ENCODE assay signal across 21 cellular contexts in genomic region chr22:35378547-35379078, GRCh38. TPM values are rescaled to one million over a fixed set of nuclear protein-coding genes. Genes with fewer than 3 reads are reported as not detected.
DNase-seq lines count a peak whose midpoint lies in the region; TF ChIP-seq lines count a peak whose summit lies in the region.
"Had no signal": no experiment of that assay in that cellular context is flagged by ENCODE, and none has a peak within 500 bp of the region (broad histone marks: within the 10 kb centered on the region; RNA-seq: fewer than 3 reads in every experiment).

No MANE protein-coding gene starts in this region.

- H3K14ac ChIP-seq in mesenchymal stem cell (ENCODE audit: low read length in 2 of 2), result no peak overlapping the region

- H3K36me3 Mint-ChIP-seq in HFFc6 (ENCODE audit: low read depth), result peaks cover 7% of the 10 kb centered on the region; the same call in 1 of the 2 replicates
- H3K36me3 Mint-ChIP-seq: activated naive CD4-positive, alpha-beta T cell treated with anti-CD3 and anti-CD28 coated beads, Interleukin-2, amount 50 U/mL, for 24 hours; CD8-positive, alpha-beta memory T cell; natural killer cell treated with Interleukin-12 subunit alpha and Interleukin-12 subunit beta and Interleukin-15 and Interleukin-18, amount 100 ng/mL, for 72 hours had no signal

- DNase-seq in HFFc6 (no peak), SK-N-MC (ENCODE audit: low read depth, low spot score) (no peak), mesenchymal stem cell (no peak), SKM-1 treated with dmso at 0.1 percent for 144 hours (lab: John Stamatoyannopoulos, UW; ENCODE audit: unreplicated experiment) (no peak), HuH-7 (ENCODE audit: low spot score) (no peak), dedifferentiated amniotic fluid mesenchymal stem cell (ENCODE audit: extremely low spot score) (no peak), DMS 273 (lab: John Stamatoyannopoulos, UW; ENCODE audit: unreplicated experiment) (no peak)
- DNase-seq: activated CD4-positive, CD25-positive, alpha-beta regulatory T cell; activated T-cell treated with anti-CD3 and anti-CD28 coated beads, Interleukin-2, amount 50 U/mL, for 48 hours; CD8-positive, alpha-beta memory T cell; cortex of kidney; DMS79 treated with DMSO at 0.1 percent for 48 hours; GOT3; NCI-H1436; NCI-H2171 treated with DMSO at 0.1 percent for 48 hours; NCI-H774; SK-N-SH; stimulated activated CD4-positive, alpha-beta T cell treated with anti-CD3 and anti-CD28 coated beads, Interleukin-2, amount 100 ng/mL, for 48 hours had no signal

- H2BK5ac ChIP-seq in mesenchymal stem cell (ENCODE audit: low read depth, low read length, poor library complexity, severe bottlenecking), result no peak overlapping the region

- no peak overlapping the region for H4K8ac ChIP-seq in mesenchymal stem cell (ENCODE audit: low read length)

- no peaks in the 10 kb centered on the region for H3K9me3 Mint-ChIP-seq in HFFc6
- H3K9me3 Mint-ChIP-seq: activated naive CD4-positive, alpha-beta T cell treated with anti-CD3 and anti-CD28 coated beads, Interleukin-2, amount 50 U/mL, for 24 hours; CD8-positive, alpha-beta memory T cell; natural killer cell treated with Interleukin-12 subunit alpha and Interleukin-12 subunit beta and Interleukin-15 and Interleukin-18, amount 100 ng/mL, for 72 hours had no signal

- no peak overlapping the region for H3K4me2 ChIP-seq in mesenchymal stem cell (ENCODE audit: low read length, poor library complexity, severe bottlenecking)
- H3K4me2 ChIP-seq: SK-N-SH had no signal

- no peak overlapping the region for H4K91ac ChIP-seq in mesenchymal stem cell (ENCODE audit: low read length)

- TF ChIP-seq CTCF in HFFc6 (IDR thresholded peaks at IDR 0.05), result no peak

- H3K4me3 Mint-ChIP-seq in HFFc6, result no peak overlapping the region
- H3K4me3 Mint-ChIP-seq: activated naive CD4-positive, alpha-beta T cell treated with anti-CD3 and anti-CD28 coated beads, Interleukin-2, amount 50 U/mL, for 24 hours; natural killer cell treated with Interleukin-12 subunit alpha and Interleukin-12 subunit beta and Interleukin-15 and Interleukin-18, amount 100 ng/mL, for 72 hours had no signal

- H3K27me3 ChIP-seq in mesenchymal stem cell (ENCODE audit: control insufficient read depth in 1 of 2, insufficient read depth in 1 of 2, low read length in 2 of 2), result no peaks in the 10 kb centered on the region
- peaks cover 0 to 3% (median 0%) of the 10 kb centered on the region in 5 donors for H3K27me3 ChIP-seq in subcutaneous abdominal adipose tissue (ENCODE audit: control insufficient read depth in 5 of 5, insufficient read depth in 4 of 5, low read length in 5 of 5)

- H3K36me3 ChIP-seq in SK-N-MC (ENCODE audit: insufficient read depth, low read length) (no peaks in the 10 kb centered on the region), mesenchymal stem cell (ENCODE audit: control insufficient read depth in 1 of 2, insufficient read depth in 2 of 2, low read depth in 1 of 2, low read length in 2 of 2) (peaks cover 5 to 11% of the 10 kb centered on the region in 2 experiments), subcutaneous abdominal adipose tissue (ENCODE audit: control insufficient read depth in 5 of 5, insufficient read depth in 5 of 5, low read length in 5 of 5) (peaks cover 3 to 9% (median 7%) of the 10 kb centered on the region in 5 donors)

- no peak overlapping the region for H2BK120ac ChIP-seq in mesenchymal stem cell (ENCODE audit: low read depth, low read length)

- peak overlapping the region in 1 of 2 experiments; percentile 47 for H2BK12ac ChIP-seq in mesenchymal stem cell (ENCODE audit: low read length in 2 of 2)

- H3K79me1 ChIP-seq in mesenchymal stem cell (replicated peaks; ENCODE audit: low read length, poor library complexity, severe bottlenecking), result no peaks in the 10 kb centered on the region

- peak overlapping the region; percentile 81 for H3K27ac Mint-ChIP-seq in HFFc6
- H3K27ac Mint-ChIP-seq: activated naive CD4-positive, alpha-beta T cell treated with anti-CD3 and anti-CD28 coated beads, Interleukin-2, amount 50 U/mL, for 24 hours; CD8-positive, alpha-beta memory T cell had no signal

- peak overlapping the region in 1 of 2 experiments; percentile 21 for H3K18ac ChIP-seq in mesenchymal stem cell (ENCODE audit: low read depth in 1 of 2, low read length in 2 of 2)

- H2AK5ac ChIP-seq in mesenchymal stem cell (ENCODE audit: low read length, severe bottlenecking), result no peak overlapping the region

- H3K4ac ChIP-seq in mesenchymal stem cell (ENCODE audit: low read depth in 1 of 2, low read length in 2 of 2), result peak overlapping the region in 1 of 2 experiments; percentile 42

- H3K23ac ChIP-seq in mesenchymal stem cell (ENCODE audit: low read length in 2 of 2), result no peak overlapping the region

- H3K27me3 Mint-ChIP-seq in HFFc6 (ENCODE audit: insufficient read depth), result peaks cover 2% of the 10 kb centered on the region; the same call in 1 of the 2 replicates
- H3K27me3 Mint-ChIP-seq: natural killer cell treated with Interleukin-12 subunit alpha and Interleukin-12 subunit beta and Interleukin-15 and Interleukin-18, amount 100 ng/mL, for 72 hours had no signal

- H2AFZ ChIP-seq in mesenchymal stem cell (ENCODE audit: low read depth, low read length), result no peak overlapping the region

- no peak overlapping the region for H2BK15ac ChIP-seq in mesenchymal stem cell (ENCODE audit: low read depth, poor library complexity, severe bottlenecking)

- H3K27ac ChIP-seq in SK-N-MC (peak overlapping the region; percentile 91; the same call in 1 of the 2 replicates), mesenchymal stem cell (ENCODE audit: low read length, poor library complexity, severe bottlenecking) (no peak overlapping the region), subcutaneous abdominal adipose tissue (ENCODE audit: low read depth, low read length) (peak overlapping the region; percentile 99)

- H3K9ac ChIP-seq in SK-N-MC (ENCODE audit: insufficient read length), result no peak overlapping the region
- H3K9ac ChIP-seq in mesenchymal stem cell (ENCODE audit: low read length), result peak overlapping the region; percentile 87
- H3K9ac ChIP-seq in subcutaneous abdominal adipose tissue (ENCODE audit: low read length in 5 of 5), result no peak overlapping the region
- H3K9ac ChIP-seq: SK-N-SH had no signal

- H3K4me1 Mint-ChIP-seq in HFFc6 (ENCODE audit: low read depth), result peaks cover 83% of the 10 kb centered on the region

- H3K4me1 ChIP-seq in mesenchymal stem cell (ENCODE audit: control insufficient read depth, insufficient read depth, low read depth, low read length) (peaks cover 14% of the 10 kb centered on the region), subcutaneous abdominal adipose tissue (ENCODE audit: control insufficient read depth in 5 of 5, insufficient read depth in 5 of 5, low read length in 5 of 5) (peaks cover 14 to 83% (median 75%) of the 10 kb centered on the region in 5 donors)

- H3K9me3 ChIP-seq in SK-N-MC (ENCODE audit: low read depth, low read length) (no peaks in the 10 kb centered on the region), mesenchymal stem cell (ENCODE audit: control insufficient read depth, low read length) (no peaks in the 10 kb centered on the region), subcutaneous abdominal adipose tissue (ENCODE audit: control insufficient read depth in 5 of 5, low read length in 5 of 5) (peaks cover 0 to 2% (median 0%) of the 10 kb centered on the region in 5 donors)
- H3K9me3 ChIP-seq: SK-N-SH had no signal

- H3K4me3 ChIP-seq in SK-N-MC (no peak overlapping the region), mesenchymal stem cell (ENCODE audit: insufficient read depth in 1 of 2, low read depth in 1 of 2, low read length in 2 of 2) (no peak overlapping the region), subcutaneous abdominal adipose tissue (ENCODE audit: low read depth in 1 of 5, low read length in 5 of 5) (no peak overlapping the region)

- 87% methylated on average over 5 of the region's 5 CpGs for WGBS in mesenchymal stem cell

RNA-seq across cellular contexts. Expression of gene HMOX1, which starts 2.3 kb away (rescaled TPM):
- total RNA-seq in HFFc6 (2021; fragmentation: NEBNext Ultra II Directional; extraction: Animal tissue kit (Norgen Biotek cat#: 25700)), result 100 to 1,000 TPM in 1 of 6 experiments, 10 to 100 TPM in 5; 51.2 to 117 (median 56.2) TPM
- polyA plus RNA-seq in mesenchymal stem cell (2013, experiment 1 of 2), result 24.1 TPM
- 24.2 TPM for polyA plus RNA-seq in mesenchymal stem cell (2013, experiment 2 of 2)

RNA-seq across cellular contexts. Expression of gene MCM5, which starts 21.3 kb away (rescaled TPM):
- total RNA-seq in HFFc6 (2021; fragmentation: NEBNext Ultra II Directional; extraction: Animal tissue kit (Norgen Biotek cat#: 25700)), result 10 to 100 TPM; 41.1 to 96.3 (median 79.9) TPM
- 6.9 TPM for polyA plus RNA-seq in mesenchymal stem cell (2013, experiment 1 of 2)
- polyA plus RNA-seq in mesenchymal stem cell (2013, experiment 2 of 2), result 7.5 TPM
